8 cellular contexts compared by ENCODE assay signal in genomic region chr19:51169283-51169918, GRCh38. TPM values are rescaled to one million over a fixed set of nuclear protein-coding genes. Genes with fewer than 3 reads are reported as not detected.
DNase-seq lines count a peak whose midpoint lies in the region; ATAC-seq and TF ChIP-seq lines count a peak whose summit lies in the region.
"Not testable (repeated sequence)": the region's sequence is repeated elsewhere in the genome, so short reads cannot be mapped to it uniquely, and the experiment has no call there.

No MANE protein-coding gene starts in this region.

- intact Hi-C loops in left ventricle myocardium superior (cut with micrococcal nuclease) = not testable (repeated sequence)

- H3K9me3 ChIP-seq in NT2/D1 (ENCODE audit: insufficient read depth, low read length) = not testable (repeated sequence)

- H3K9ac ChIP-seq in KMS-11; NT2/D1 (ENCODE audit: insufficient read length, low read depth): not testable (repeated sequence)

- POLR2A ChIA-PET in activated CD4-positive, alpha-beta T cell treated with anti-CD3 and anti-CD28 coated beads, Interleukin-2, amount 10 ng/mL, durations not matched to agents 7 days and 5 days (lab: Charles Lee) = not testable (repeated sequence)

- not testable (repeated sequence) for H3K27ac ChIP-seq in KMS-11, brain microvascular endothelial cell

- TF ChIP-seq CTCF in KMS-11 (conservative IDR thresholded peaks at IDR 0.05; ENCODE audit: low read depth, low read length) = peak; percentile 63
- peak; percentile 80 for TF ChIP-seq CTCF in brain microvascular endothelial cell (IDR thresholded peaks at IDR 0.05; ENCODE audit: low read depth, low read length, missing control alignments)
- TF ChIP-seq CTCF in osteocyte (IDR thresholded peaks at IDR 0.05) = peak; percentile 85

- not testable (repeated sequence) for H3K36me3 ChIP-seq in KMS-11 (ENCODE audit: insufficient read depth); NT2/D1 (ENCODE audit: insufficient read depth, insufficient read length, low read length); brain microvascular endothelial cell (replicated peaks)

- not testable (repeated sequence) for H3K4me1 ChIP-seq in KMS-11 (ENCODE audit: low read depth, poor library complexity, severe bottlenecking); NT2/D1 (ENCODE audit: insufficient read depth, insufficient read length)

- not testable (repeated sequence) for H3K9me3 Mint-ChIP-seq in activated CD4-positive, alpha-beta T cell treated with anti-CD3 and anti-CD28 coated beads, Interleukin-2, amount 10 ng/mL, durations not matched to agents 7 days and 5 days; osteocyte (ENCODE audit: unreplicated experiment)

- peak; percentile 34 for ATAC-seq in left ventricle myocardium superior

- not testable (repeated sequence) for H3K4me3 Mint-ChIP-seq in activated CD4-positive, alpha-beta T cell treated with anti-CD3 and anti-CD28 coated beads, Interleukin-2, amount 10 ng/mL, durations not matched to agents 7 days and 5 days; osteocyte (ENCODE audit: unreplicated experiment)

- CTCF ChIA-PET in activated CD4-positive, alpha-beta T cell treated with anti-CD3 and anti-CD28 coated beads, Interleukin-2, amount 10 ng/mL, durations not matched to agents 7 days and 5 days (lab: Charles Lee) = interaction anchor here (0.6 kb wide), 1 partner anchor 1657 kb away, joined by 3 read pairs; no protein-coding TSS in a partner anchor

- H2AFZ ChIP-seq in KMS-11 (ENCODE audit: low read depth) = not testable (repeated sequence)

- H3K4me3 ChIP-seq in KMS-11 (IDR thresholded peaks at IDR 0.05; ENCODE audit: insufficient read depth, low read depth, low read length); NT2/D1 (ENCODE audit: insufficient read length, low read depth); brain microvascular endothelial cell (ENCODE audit: low read depth, low read length): not testable (repeated sequence)

- in situ Hi-C loops in Caki2 (cut with HindIII; ENCODE audit: low pct_unique_long_range_greater_than_20kb, low sequenced_read_pairs); brain microvascular endothelial cell (cut with HindIII; ENCODE audit: low pct_ligation_motif_present, low sequenced_read_pairs): not testable (repeated sequence)

- peaks cover 20% of the 10 kb centered on the region for H3K27me3 Mint-ChIP-seq in activated CD4-positive, alpha-beta T cell treated with anti-CD3 and anti-CD28 coated beads, Interleukin-2, amount 10 ng/mL, durations not matched to agents 7 days and 5 days
- not testable (repeated sequence) for H3K27me3 Mint-ChIP-seq in osteocyte (ENCODE audit: unreplicated experiment)

- not testable (repeated sequence) for H3K4me2 ChIP-seq in KMS-11

- DNase-seq in Caki2 (ENCODE audit: low read depth) (peak; percentile 72), NT2/D1 (ENCODE audit: low read depth, low spot score) (peak; percentile 18), brain microvascular endothelial cell (peak; percentile 75), left ventricle myocardium superior (peak; percentile 85)
- peak; percentile 66 for DNase-seq in activated CD4-positive, alpha-beta T cell treated with anti-CD3 and anti-CD28 coated beads, Interleukin-2, amount 10 ng/mL, durations not matched to agents 7 days and 5 days
- DNase-seq in osteocyte (ENCODE audit: extremely low spot score, unreplicated experiment) = not testable (repeated sequence)
- DNase-seq in stimulated activated CD8-positive, alpha-beta memory T cell treated with anti-CD3 and anti-CD28 coated beads, Interleukin-7, amount 100 ng/mL, for 1 hour (ENCODE audit: low read depth in 2 of 2) = peak; percentile 30 to 45

- not testable (repeated sequence) for H3K79me2 ChIP-seq in KMS-11 (ENCODE audit: insufficient read depth, low read depth)

- peaks cover 31% of the 10 kb centered on the region for H3K4me1 Mint-ChIP-seq in activated CD4-positive, alpha-beta T cell treated with anti-CD3 and anti-CD28 coated beads, Interleukin-2, amount 10 ng/mL, durations not matched to agents 7 days and 5 days
- H3K4me1 Mint-ChIP-seq in osteocyte (ENCODE audit: unreplicated experiment) = not testable (repeated sequence)

- not testable (repeated sequence) for H4K20me1 ChIP-seq in KMS-11 (ENCODE audit: insufficient read depth)

- not testable (repeated sequence) for H3K27me3 ChIP-seq in KMS-11 (ENCODE audit: insufficient read depth, low read depth); NT2/D1 (ENCODE audit: insufficient read depth, insufficient read length); brain microvascular endothelial cell (replicated peaks)

- H3K36me3 Mint-ChIP-seq in activated CD4-positive, alpha-beta T cell treated with anti-CD3 and anti-CD28 coated beads, Interleukin-2, amount 10 ng/mL, durations not matched to agents 7 days and 5 days (ENCODE audit: low read depth); osteocyte (ENCODE audit: unreplicated experiment): not testable (repeated sequence)

- H3K27ac Mint-ChIP-seq in activated CD4-positive, alpha-beta T cell treated with anti-CD3 and anti-CD28 coated beads, Interleukin-2, amount 10 ng/mL, durations not matched to agents 7 days and 5 days; osteocyte (ENCODE audit: unreplicated experiment): not testable (repeated sequence)

RNA-seq across cellular contexts. Expression of gene SIGLEC7, which starts 27.3 kb away (rescaled TPM):
- not detected in 2 replicates for total RNA-seq in Caki2 (2014; rRNA removed; shearing (Covaris generic); ENCODE audit: low replicate concordance)
- total RNA-seq in activated CD4-positive, alpha-beta T cell treated with anti-CD3 and anti-CD28 coated beads, Interleukin-2, amount 10 ng/mL, durations not matched to agents 7 days and 5 days = not detected
- total RNA-seq in left ventricle myocardium superior (0.50 TPM), osteocyte (not detected in 2 replicates)

RNA-seq across cellular contexts. Expression of gene SIGLEC9, which starts 44.7 kb away (rescaled TPM):
- total RNA-seq in Caki2 (2014; rRNA removed; shearing (Covaris generic); ENCODE audit: low replicate concordance) = 1.5 TPM in 1 of 2 replicates, not detected in the other
- total RNA-seq in activated CD4-positive, alpha-beta T cell treated with anti-CD3 and anti-CD28 coated beads, Interleukin-2, amount 10 ng/mL, durations not matched to agents 7 days and 5 days = under 1 TPM; 0.20 to 0.27 TPM
- total RNA-seq in left ventricle myocardium superior (1.4 TPM), osteocyte (not detected in 2 replicates)

RNA-seq across cellular contexts. Expression of gene CD33, which starts 55.5 kb away (rescaled TPM):
- total RNA-seq in Caki2 (2014; rRNA removed; shearing (Covaris generic); ENCODE audit: low replicate concordance) = not detected in 2 replicates
- 1 to 10 TPM; 3.7 to 3.9 TPM for total RNA-seq in activated CD4-positive, alpha-beta T cell treated with anti-CD3 and anti-CD28 coated beads, Interleukin-2, amount 10 ng/mL, durations not matched to agents 7 days and 5 days
- 4.4 TPM for total RNA-seq in left ventricle myocardium superior
- total RNA-seq in osteocyte = not detected in 2 replicates
